1 cellular context compared by ENCODE assay signal in the genomic region with DNA sequence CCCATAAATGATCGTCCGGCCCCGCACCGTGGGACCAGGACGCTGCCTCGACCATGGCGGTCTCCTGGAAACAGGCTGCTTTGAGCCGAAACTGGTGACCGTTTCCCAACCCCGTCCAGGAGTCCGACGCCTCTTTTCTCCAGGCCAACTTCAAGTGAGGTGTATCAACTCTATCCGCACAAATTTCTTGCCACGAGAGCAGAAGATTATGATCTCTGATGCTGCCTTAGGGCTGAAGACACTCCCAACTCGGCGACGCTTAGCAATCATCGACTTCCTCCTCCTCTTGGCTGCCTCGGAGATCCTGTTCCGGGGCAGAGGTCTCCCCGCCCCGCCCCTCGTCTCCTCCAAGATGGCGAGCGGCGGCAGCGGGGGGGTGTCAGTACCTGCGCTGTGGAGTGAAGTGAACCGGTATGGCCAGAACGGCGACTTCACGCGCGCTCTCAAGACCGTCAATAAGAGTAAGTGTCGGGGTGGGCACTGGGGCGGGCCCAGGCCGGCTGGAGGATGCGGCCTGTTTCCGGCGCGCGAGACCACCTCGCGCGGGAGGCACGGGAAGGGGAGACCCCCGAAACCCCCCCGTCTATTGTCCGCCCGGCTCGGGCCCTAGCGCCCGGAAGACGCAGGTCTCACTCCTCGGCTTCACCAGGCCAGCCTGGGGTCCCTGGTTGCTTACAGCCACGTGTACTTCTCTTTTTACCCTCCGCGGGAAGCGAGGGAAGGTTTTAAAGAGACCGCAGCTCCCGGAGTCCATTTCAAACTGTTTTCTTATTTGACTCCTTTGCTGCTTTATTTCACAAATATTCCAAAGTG.
A peak's percentile ranks its signal among the peaks of the same experiment; 100 is the strongest.
TF ChIP-seq lines count a peak whose summit lies in the region.

A gene with protein sequence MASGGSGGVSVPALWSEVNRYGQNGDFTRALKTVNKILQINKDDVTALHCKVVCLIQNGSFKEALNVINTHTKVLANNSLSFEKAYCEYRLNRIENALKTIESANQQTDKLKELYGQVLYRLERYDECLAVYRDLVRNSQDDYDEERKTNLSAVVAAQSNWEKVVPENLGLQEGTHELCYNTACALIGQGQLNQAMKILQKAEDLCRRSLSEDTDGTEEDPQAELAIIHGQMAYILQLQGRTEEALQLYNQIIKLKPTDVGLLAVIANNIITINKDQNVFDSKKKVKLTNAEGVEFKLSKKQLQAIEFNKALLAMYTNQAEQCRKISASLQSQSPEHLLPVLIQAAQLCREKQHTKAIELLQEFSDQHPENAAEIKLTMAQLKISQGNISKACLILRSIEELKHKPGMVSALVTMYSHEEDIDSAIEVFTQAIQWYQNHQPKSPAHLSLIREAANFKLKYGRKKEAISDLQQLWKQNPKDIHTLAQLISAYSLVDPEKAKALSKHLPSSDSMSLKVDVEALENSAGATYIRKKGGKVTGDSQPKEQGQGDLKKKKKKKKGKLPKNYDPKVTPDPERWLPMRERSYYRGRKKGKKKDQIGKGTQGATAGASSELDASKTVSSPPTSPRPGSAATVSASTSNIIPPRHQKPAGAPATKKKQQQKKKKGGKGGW (plus strand): TSS at position 334 of the 813 bp plus-strand sequence. CDS start 19 bp downstream, at position 353.

TF ChIP-seq in GM12878, 131 proteins besides CTCF, POLR2A, EP300 and RAD21 (continued from another document):
- TF ChIP-seq SREBF2 (IDR thresholded peaks at IDR 0.05; ENCODE audit: low read length) (no peak), MYC (IDR thresholded peaks at IDR 0.05; ENCODE audit: insufficient read depth, insufficient read length, insufficient replicate concordance, low read length, severe bottlenecking) (peak; percentile 26), FOXM1 (IDR thresholded peaks at IDR 0.05; ENCODE audit: low read depth, low read length) (no peak), RFX5 (IDR thresholded peaks at IDR 0.05; ENCODE audit: low read depth, low read length) (no peak), ETV6 (conservative IDR thresholded peaks at IDR 0.05 in 1 of 2, IDR thresholded peaks at IDR 0.05 in 1 of 2; ENCODE audit: borderline replicate concordance in 1 of 2, low read depth in 1 of 2) (no peak), TARDBP (IDR thresholded peaks at IDR 0.05; ENCODE audit: borderline replicate concordance) (peak; percentile 76; the same call in 1 of the 2 replicates), NBN (IDR thresholded peaks at IDR 0.05) (0 out of 2 replicates have a peak, but pooled peaks have one; percentile 22), RBBP5 (conservative IDR thresholded peaks at IDR 0.05) (peak; percentile 71; the same call in 1 of the 2 replicates), SMARCA5 (IDR thresholded peaks at IDR 0.05) (0 out of 2 replicates have a peak, but pooled peaks have one; percentile 42), NKRF (conservative IDR thresholded peaks at IDR 0.05) (peak; percentile 59; the same call in 1 of the 2 replicates), JUND (IDR thresholded peaks at IDR 0.05; ENCODE audit: low read depth, low read length) (no peak), BHLHE40 (IDR thresholded peaks at IDR 0.05; ENCODE audit: borderline replicate concordance in 1 of 2, low read depth in 2 of 2, low read length in 1 of 2) (peak in 1 of 2 experiments; percentile 35; a peak in 1 of 4 replicates), EGR1 (IDR thresholded peaks at IDR 0.05; ENCODE audit: borderline replicate concordance in 1 of 2, low read depth in 2 of 2, low read length in 2 of 2) (0 out of 3 replicates have a peak, but pooled peaks of 1 of the 2 experiments have one; percentile 20), ZNF274 (IDR thresholded peaks at IDR 0.05; ENCODE audit: insufficient read depth, insufficient read length) (no peak), YY1 (IDR thresholded peaks at IDR 0.05; ENCODE audit: low read depth, low read length) (peak; percentile 97)
- TF ChIP-seq, protein P1, sequence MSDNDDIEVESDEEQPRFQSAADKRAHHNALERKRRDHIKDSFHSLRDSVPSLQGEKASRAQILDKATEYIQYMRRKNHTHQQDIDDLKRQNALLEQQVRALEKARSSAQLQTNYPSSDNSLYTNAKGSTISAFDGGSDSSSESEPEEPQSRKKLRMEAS (IDR thresholded peaks at IDR 0.05; ENCODE audit: low read depth, low read length), result no peak
- TF ChIP-seq, protein P2, sequence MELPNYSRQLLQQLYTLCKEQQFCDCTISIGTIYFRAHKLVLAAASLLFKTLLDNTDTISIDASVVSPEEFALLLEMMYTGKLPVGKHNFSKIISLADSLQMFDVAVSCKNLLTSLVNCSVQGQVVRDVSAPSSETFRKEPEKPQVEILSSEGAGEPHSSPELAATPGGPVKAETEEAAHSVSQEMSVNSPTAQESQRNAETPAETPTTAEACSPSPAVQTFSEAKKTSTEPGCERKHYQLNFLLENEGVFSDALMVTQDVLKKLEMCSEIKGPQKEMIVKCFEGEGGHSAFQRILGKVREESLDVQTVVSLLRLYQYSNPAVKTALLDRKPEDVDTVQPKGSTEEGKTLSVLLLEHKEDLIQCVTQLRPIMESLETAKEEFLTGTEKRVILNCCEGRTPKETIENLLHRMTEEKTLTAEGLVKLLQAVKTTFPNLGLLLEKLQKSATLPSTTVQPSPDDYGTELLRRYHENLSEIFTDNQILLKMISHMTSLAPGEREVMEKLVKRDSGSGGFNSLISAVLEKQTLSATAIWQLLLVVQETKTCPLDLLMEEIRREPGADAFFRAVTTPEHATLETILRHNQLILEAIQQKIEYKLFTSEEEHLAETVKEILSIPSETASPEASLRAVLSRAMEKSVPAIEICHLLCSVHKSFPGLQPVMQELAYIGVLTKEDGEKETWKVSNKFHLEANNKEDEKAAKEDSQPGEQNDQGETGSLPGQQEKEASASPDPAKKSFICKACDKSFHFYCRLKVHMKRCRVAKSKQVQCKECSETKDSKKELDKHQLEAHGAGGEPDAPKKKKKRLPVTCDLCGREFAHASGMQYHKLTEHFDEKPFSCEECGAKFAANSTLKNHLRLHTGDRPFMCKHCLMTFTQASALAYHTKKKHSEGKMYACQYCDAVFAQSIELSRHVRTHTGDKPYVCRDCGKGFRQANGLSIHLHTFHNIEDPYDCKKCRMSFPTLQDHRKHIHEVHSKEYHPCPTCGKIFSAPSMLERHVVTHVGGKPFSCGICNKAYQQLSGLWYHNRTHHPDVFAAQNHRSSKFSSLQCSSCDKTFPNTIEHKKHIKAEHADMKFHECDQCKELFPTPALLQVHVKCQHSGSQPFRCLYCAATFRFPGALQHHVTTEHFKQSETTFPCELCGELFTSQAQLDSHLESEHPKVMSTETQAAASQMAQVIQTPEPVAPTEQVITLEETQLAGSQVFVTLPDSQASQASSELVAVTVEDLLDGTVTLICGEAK (IDR thresholded peaks at IDR 0.05; ENCODE audit: borderline replicate concordance), result peak; percentile 90
